Comparison of ENCODE assay signal across 1 cellular context in genomic region chr20:40156600-40157307, GRCh38.
TF ChIP-seq lines count a peak whose summit lies in the region.

No MANE protein-coding gene starts in this region.

TF ChIP-seq in GM12878, 131 proteins besides CTCF, POLR2A, EP300 and RAD21 (continued from another document and continues in another):
- peak; percentile 77 for TF ChIP-seq ATF2 (IDR thresholded peaks at IDR 0.05; ENCODE audit: low read length)
- 0 out of 2 replicates have a peak, but pooled peaks have one; percentile 26 for TF ChIP-seq TBL1XR1 (IDR thresholded peaks at IDR 0.05; ENCODE audit: low read depth, low read length)
- no peak for TF ChIP-seq MXI1 (IDR thresholded peaks at IDR 0.05; ENCODE audit: low read depth, low read length)
- TF ChIP-seq ZNF217 (IDR thresholded peaks at IDR 0.05), result peak; percentile 46; the same call in 1 of the 2 replicates
- TF ChIP-seq ZBTB33 (IDR thresholded peaks at IDR 0.05), result no peak
- TF ChIP-seq ZNF274 (IDR thresholded peaks at IDR 0.05; ENCODE audit: insufficient read depth, insufficient read length), result no peak
- TF ChIP-seq MYB (IDR thresholded peaks at IDR 0.05; ENCODE audit: borderline replicate concordance, low read depth, low read length), result no peak
- peak; percentile 51 for TF ChIP-seq MEF2B (IDR thresholded peaks at IDR 0.05; ENCODE audit: partially characterized antibody, poor library complexity, severe bottlenecking)
- TF ChIP-seq NRF1 (conservative IDR thresholded peaks at IDR 0.05; ENCODE audit: low read depth, low read length), result no peak
- no peak for TF ChIP-seq WRNIP1 (IDR thresholded peaks at IDR 0.05; ENCODE audit: borderline replicate concordance, low read depth, low read length)
- TF ChIP-seq RELB (IDR thresholded peaks at IDR 0.05; ENCODE audit: low read depth), result peak; percentile 55; the same call in 1 of the 2 replicates
- no peak for TF ChIP-seq EZH2 (IDR thresholded peaks at IDR 0.05; ENCODE audit: borderline replicate concordance, control insufficient read depth, low read depth, low read length)
- no peak for TF ChIP-seq YBX1 (IDR thresholded peaks at IDR 0.05)
- peak; percentile 84 for TF ChIP-seq MTA2 (IDR thresholded peaks at IDR 0.05; ENCODE audit: low read depth)
- TF ChIP-seq DPF2 (IDR thresholded peaks at IDR 0.05), result peak; percentile 93
- no peak for TF ChIP-seq BCL3 (IDR thresholded peaks at IDR 0.05; ENCODE audit: borderline replicate concordance, insufficient read depth, low read depth, low read length, poor library complexity, severe bottlenecking)
- peak; percentile 81 for TF ChIP-seq EED (IDR thresholded peaks at IDR 0.05; ENCODE audit: low read depth)
- TF ChIP-seq BMI1 (IDR thresholded peaks at IDR 0.05; ENCODE audit: borderline replicate concordance), result peak; percentile 72
- no peak for TF ChIP-seq ZBTB11 (CRISPR knock-in tag; IDR thresholded peaks at IDR 0.05)
- TF ChIP-seq STAT3 (IDR thresholded peaks at IDR 0.05; ENCODE audit: low read depth, low read length), result no peak
- TF ChIP-seq NR2C1 (IDR thresholded peaks at IDR 0.05), result peak; percentile 85
- no peak for TF ChIP-seq USF1 (IDR thresholded peaks at IDR 0.05; ENCODE audit: borderline replicate concordance, extremely low read length, insufficient read depth, low read depth, low read length)
- TF ChIP-seq POLR2AphosphoS2 (IDR thresholded peaks at IDR 0.05; ENCODE audit: low read depth, low read length), result no peak
- TF ChIP-seq IKZF2 (IDR thresholded peaks at IDR 0.05), result peak; percentile 79 to 91
- TF ChIP-seq RCOR1 (conservative IDR thresholded peaks at IDR 0.05; ENCODE audit: low read depth, low read length), result no peak
- no peak for TF ChIP-seq PAX8 (IDR thresholded peaks at IDR 0.05)
- TF ChIP-seq JUND (IDR thresholded peaks at IDR 0.05; ENCODE audit: low read depth, low read length), result peak; percentile 72; the same call in 1 of the 2 replicates
- peak; percentile 79 for TF ChIP-seq IKZF1 (conservative IDR thresholded peaks at IDR 0.05)
- TF ChIP-seq TARDBP (IDR thresholded peaks at IDR 0.05; ENCODE audit: borderline replicate concordance), result no peak
- TF ChIP-seq CEBPB (IDR thresholded peaks at IDR 0.05; ENCODE audit: borderline replicate concordance in 1 of 2, low read depth in 2 of 2, low read length in 2 of 2), result 0 out of 4 replicates have a peak, but pooled peaks of 1 of the 2 experiments have one; percentile 36
- 0 out of 4 replicates have a peak, but pooled peaks of 1 of the 2 experiments have one; percentile 62 for TF ChIP-seq SRF (IDR thresholded peaks at IDR 0.05; ENCODE audit: low read depth in 2 of 2, low read length in 2 of 2)
- TF ChIP-seq MTA3 (IDR thresholded peaks at IDR 0.05; ENCODE audit: borderline replicate concordance, low read length), result no peak
- TF ChIP-seq CHD4 (IDR thresholded peaks at IDR 0.05), result no peak
- peak; percentile 93 for TF ChIP-seq NFIC (IDR thresholded peaks at IDR 0.05; ENCODE audit: low read depth, low read length)
- TF ChIP-seq GABPA (IDR thresholded peaks at IDR 0.05; ENCODE audit: low read depth), result no peak; the same call in 1 of the 2 replicates
- no peak for TF ChIP-seq BCLAF1 (IDR thresholded peaks at IDR 0.05)
- peak; percentile 40; the same call in 1 of the 2 replicates for TF ChIP-seq MEF2A (IDR thresholded peaks at IDR 0.05; ENCODE audit: insufficient read depth, low read depth, low read length)
- TF ChIP-seq SREBF1 (IDR thresholded peaks at IDR 0.05; ENCODE audit: low read length), result no peak
- no peak for TF ChIP-seq FOXK2 (IDR thresholded peaks at IDR 0.05)
- TF ChIP-seq ATF3 (IDR thresholded peaks at IDR 0.05; ENCODE audit: borderline replicate concordance, extremely low read depth, low read depth, low read length), result no peak
- no peak for TF ChIP-seq ZZZ3 (IDR thresholded peaks at IDR 0.05; ENCODE audit: control insufficient read depth, insufficient read length, low read depth)
- peak; percentile 82 for TF ChIP-seq ATF7 (IDR thresholded peaks at IDR 0.05; ENCODE audit: low read depth)
- TF ChIP-seq YY1 (IDR thresholded peaks at IDR 0.05; ENCODE audit: low read depth, low read length), result no peak
- TF ChIP-seq RB1 (IDR thresholded peaks at IDR 0.05; ENCODE audit: borderline replicate concordance), result no peak
- 0 out of 2 replicates have a peak, but pooled peaks have one; percentile 48 for TF ChIP-seq GATAD2B (conservative IDR thresholded peaks at IDR 0.05; ENCODE audit: low read depth)
- TF ChIP-seq FOXM1 (IDR thresholded peaks at IDR 0.05; ENCODE audit: low read depth, low read length), result peak; percentile 64; the same call in 1 of the 2 replicates
- peak in 1 of 2 experiments; percentile 91; a peak in 2 of 4 replicates for TF ChIP-seq ETV6 (conservative IDR thresholded peaks at IDR 0.05 in 1 of 2, IDR thresholded peaks at IDR 0.05 in 1 of 2; ENCODE audit: borderline replicate concordance in 1 of 2, low read depth in 1 of 2)
- peak; percentile 86 for TF ChIP-seq CREM (IDR thresholded peaks at IDR 0.05; ENCODE audit: low read depth)
- TF ChIP-seq ZNF687 (IDR thresholded peaks at IDR 0.05), result no peak
